ENCODE assay signal across 2 cellular contexts in the genomic region with DNA sequence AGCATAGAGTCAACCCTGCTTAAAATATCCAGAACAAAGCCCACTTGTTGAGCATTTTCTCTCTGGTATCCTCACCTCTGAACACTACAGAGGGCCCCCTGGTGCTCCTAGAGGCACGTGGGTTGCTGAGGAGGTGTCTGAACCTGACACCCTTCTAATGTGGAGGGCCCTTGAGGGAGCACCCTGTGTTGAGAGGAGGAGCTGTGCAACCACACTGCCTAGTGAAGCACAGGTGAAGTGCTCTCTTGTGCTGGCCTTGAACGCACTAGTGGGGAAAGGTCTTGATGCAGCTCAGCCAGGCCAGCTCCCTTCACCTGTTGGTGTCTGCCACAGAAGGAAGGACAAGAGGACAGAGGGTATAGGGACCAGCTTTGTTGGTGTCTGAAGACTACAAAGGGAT.
TF ChIP-seq lines count a peak whose summit lies in the region.

No MANE protein-coding gene starts in this region.

TF ChIP-seq in IMR-90, 13 proteins besides CTCF, POLR2A, EP300 and RAD21:
- TF ChIP-seq MAZ (IDR thresholded peaks at IDR 0.05; ENCODE audit: borderline replicate concordance, low read depth, low read length) (no peak), FOS (IDR thresholded peaks at IDR 0.05; ENCODE audit: low read depth, low read length) (no peak), MXI1 (IDR thresholded peaks at IDR 0.05; ENCODE audit: borderline replicate concordance, low read depth, low read length) (no peak), NFE2L2 (IDR thresholded peaks at IDR 0.05; ENCODE audit: low read depth, low read length) (no peak), CHD1 (IDR thresholded peaks at IDR 0.05; ENCODE audit: low read depth, low read length) (no peak), BHLHE40 (IDR thresholded peaks at IDR 0.05; ENCODE audit: low read depth, low read length) (no peak), SMC3 (IDR thresholded peaks at IDR 0.05; ENCODE audit: low read depth, low read length) (no peak), CEBPB (IDR thresholded peaks at IDR 0.05; ENCODE audit: low read depth, low read length) (no peak), RFX5 (IDR thresholded peaks at IDR 0.05; ENCODE audit: low read depth, low read length) (no peak)
- TF ChIP-seq, protein P1, sequence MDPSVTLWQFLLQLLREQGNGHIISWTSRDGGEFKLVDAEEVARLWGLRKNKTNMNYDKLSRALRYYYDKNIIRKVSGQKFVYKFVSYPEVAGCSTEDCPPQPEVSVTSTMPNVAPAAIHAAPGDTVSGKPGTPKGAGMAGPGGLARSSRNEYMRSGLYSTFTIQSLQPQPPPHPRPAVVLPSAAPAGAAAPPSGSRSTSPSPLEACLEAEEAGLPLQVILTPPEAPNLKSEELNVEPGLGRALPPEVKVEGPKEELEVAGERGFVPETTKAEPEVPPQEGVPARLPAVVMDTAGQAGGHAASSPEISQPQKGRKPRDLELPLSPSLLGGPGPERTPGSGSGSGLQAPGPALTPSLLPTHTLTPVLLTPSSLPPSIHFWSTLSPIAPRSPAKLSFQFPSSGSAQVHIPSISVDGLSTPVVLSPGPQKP (IDR thresholded peaks at IDR 0.05; ENCODE audit: borderline replicate concordance, low read depth, low read length), result no peak
- TF ChIP-seq, protein P2, sequence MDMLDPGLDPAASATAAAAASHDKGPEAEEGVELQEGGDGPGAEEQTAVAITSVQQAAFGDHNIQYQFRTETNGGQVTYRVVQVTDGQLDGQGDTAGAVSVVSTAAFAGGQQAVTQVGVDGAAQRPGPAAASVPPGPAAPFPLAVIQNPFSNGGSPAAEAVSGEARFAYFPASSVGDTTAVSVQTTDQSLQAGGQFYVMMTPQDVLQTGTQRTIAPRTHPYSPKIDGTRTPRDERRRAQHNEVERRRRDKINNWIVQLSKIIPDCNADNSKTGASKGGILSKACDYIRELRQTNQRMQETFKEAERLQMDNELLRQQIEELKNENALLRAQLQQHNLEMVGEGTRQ (IDR thresholded peaks at IDR 0.05; ENCODE audit: low read depth, low read length), result no peak

TF ChIP-seq in GM12878, 131 proteins besides CTCF, POLR2A, EP300 and RAD21:
- TF ChIP-seq MYB (IDR thresholded peaks at IDR 0.05; ENCODE audit: borderline replicate concordance, low read depth, low read length) (no peak), NR2C1 (IDR thresholded peaks at IDR 0.05) (no peak), BCL11A (IDR thresholded peaks at IDR 0.05; ENCODE audit: low read depth, low read length) (no peak), MEF2B (IDR thresholded peaks at IDR 0.05; ENCODE audit: partially characterized antibody, poor library complexity, severe bottlenecking) (no peak), TCF7 (IDR thresholded peaks at IDR 0.05; ENCODE audit: borderline replicate concordance) (no peak), IKZF2 (IDR thresholded peaks at IDR 0.05) (no peak), HCFC1 (IDR thresholded peaks at IDR 0.05; ENCODE audit: low read length) (no peak), POU2F2 (IDR thresholded peaks at IDR 0.05; ENCODE audit: borderline replicate concordance, low read depth, low read length) (no peak), SRF (IDR thresholded peaks at IDR 0.05; ENCODE audit: low read depth in 2 of 2, low read length in 2 of 2) (no peak), GABPA (IDR thresholded peaks at IDR 0.05; ENCODE audit: low read depth) (no peak), IKZF1 (conservative IDR thresholded peaks at IDR 0.05) (no peak), RFX5 (IDR thresholded peaks at IDR 0.05; ENCODE audit: low read depth, low read length) (no peak), SP1 (IDR thresholded peaks at IDR 0.05; ENCODE audit: low read depth, low read length) (no peak)
- TF ChIP-seq, protein P3, sequence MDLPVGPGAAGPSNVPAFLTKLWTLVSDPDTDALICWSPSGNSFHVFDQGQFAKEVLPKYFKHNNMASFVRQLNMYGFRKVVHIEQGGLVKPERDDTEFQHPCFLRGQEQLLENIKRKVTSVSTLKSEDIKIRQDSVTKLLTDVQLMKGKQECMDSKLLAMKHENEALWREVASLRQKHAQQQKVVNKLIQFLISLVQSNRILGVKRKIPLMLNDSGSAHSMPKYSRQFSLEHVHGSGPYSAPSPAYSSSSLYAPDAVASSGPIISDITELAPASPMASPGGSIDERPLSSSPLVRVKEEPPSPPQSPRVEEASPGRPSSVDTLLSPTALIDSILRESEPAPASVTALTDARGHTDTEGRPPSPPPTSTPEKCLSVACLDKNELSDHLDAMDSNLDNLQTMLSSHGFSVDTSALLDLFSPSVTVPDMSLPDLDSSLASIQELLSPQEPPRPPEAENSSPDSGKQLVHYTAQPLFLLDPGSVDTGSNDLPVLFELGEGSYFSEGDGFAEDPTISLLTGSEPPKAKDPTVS (IDR thresholded peaks at IDR 0.05; ENCODE audit: low read depth, low read length), result no peak
- TF ChIP-seq, protein P4, sequence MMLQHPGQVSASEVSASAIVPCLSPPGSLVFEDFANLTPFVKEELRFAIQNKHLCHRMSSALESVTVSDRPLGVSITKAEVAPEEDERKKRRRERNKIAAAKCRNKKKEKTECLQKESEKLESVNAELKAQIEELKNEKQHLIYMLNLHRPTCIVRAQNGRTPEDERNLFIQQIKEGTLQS (IDR thresholded peaks at IDR 0.05; ENCODE audit: borderline replicate concordance, extremely low read depth, low read depth, low read length), result no peak
TF ChIP-seq in GM12878: peak in this region for 0.
